10 cellular contexts compared by ENCODE assay signal in the genomic region with DNA sequence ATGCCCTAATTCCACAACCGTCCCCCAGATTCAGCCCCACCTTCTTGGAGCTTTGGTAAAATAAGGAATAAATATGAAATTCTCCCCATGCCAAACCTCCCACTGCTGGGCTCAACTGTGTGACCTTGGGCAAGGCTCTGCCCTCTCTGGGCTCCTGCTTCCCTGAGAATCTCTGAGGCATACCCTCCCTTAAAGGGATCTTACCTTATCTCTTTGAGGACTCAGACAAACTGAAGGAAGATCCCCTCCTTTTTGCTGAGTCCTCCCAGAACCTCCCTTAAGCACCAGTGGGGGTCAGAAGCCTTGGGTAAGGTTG. TPM values are rescaled to one million over a fixed set of nuclear protein-coding genes. Genes with fewer than 3 reads are reported as not detected.
A peak's percentile ranks its signal among the peaks of the same experiment; 100 is the strongest.
DNase-seq lines count a peak whose midpoint lies in the region; ATAC-seq and TF ChIP-seq lines count a peak whose summit lies in the region.
"Had no signal": no experiment of that assay in that cellular context is flagged by ENCODE, and none has a peak within 500 bp of the region (broad histone marks: within the 10 kb centered on the region; RNA-seq: fewer than 3 reads in every experiment).

No MANE protein-coding gene starts in this region.

- peak overlapping the region; percentile 91 for H3K4me3 Mint-ChIP-seq in HFFc6
- H3K4me3 Mint-ChIP-seq in nephron progenitor cell: peak overlapping the region; percentile 79

- peaks cover 4% of the 10 kb centered on the region; the same call in 1 of the 2 replicates for H3K9me3 Mint-ChIP-seq in HFFc6
- H3K9me3 Mint-ChIP-seq in nephron progenitor cell: peaks cover 3% of the 10 kb centered on the region

- peak overlapping the region; percentile 74 for H3K4me3 ChIP-seq in AG09309 (ENCODE audit: control insufficient read depth, low read depth, low read length)
- H3K4me3 ChIP-seq in coronary artery: peak overlapping the region; percentile 83

- DNase-seq in AG09309 (ENCODE audit: low read depth) (no peak), HFFc6 (no peak), coronary artery (ENCODE audit: low spot score) (no peak), nephron progenitor cell (no peak), DMS53 (lab: John Stamatoyannopoulos, UW) (no peak)
- DNase-seq: activated CD4-positive, alpha-beta T cell treated with anti-CD3 and anti-CD28 coated beads, Interleukin-2, amount 50 U/mL, for 48 hours; NCI-H82 had no signal

- peak overlapping the region in 1 of 2 donors; percentile 87 for H3K27ac ChIP-seq in coronary artery

- no peak for ATAC-seq in HG03460 (IDR thresholded peaks at IDR 0.05; ENCODE audit: unreplicated experiment)
- no peak for ATAC-seq in HG03520 (IDR thresholded peaks at IDR 0.05; ENCODE audit: unreplicated experiment)
- no peak for ATAC-seq in GM19023 (IDR thresholded peaks at IDR 0.05; ENCODE audit: unreplicated experiment)

- H3K4me1 Mint-ChIP-seq in HFFc6 (ENCODE audit: low read depth): peaks cover 55% of the 10 kb centered on the region
- peaks cover 60% of the 10 kb centered on the region for H3K4me1 Mint-ChIP-seq in nephron progenitor cell

- H3K27me3 Mint-ChIP-seq in HFFc6 (ENCODE audit: insufficient read depth) (peaks cover 9% of the 10 kb centered on the region), nephron progenitor cell (ENCODE audit: low read depth, poor library complexity) (peaks cover 6% of the 10 kb centered on the region)

- H3K27ac Mint-ChIP-seq in HFFc6: peak overlapping the region; percentile 97
- peak overlapping the region; percentile 100 for H3K27ac Mint-ChIP-seq in nephron progenitor cell

- peaks cover 22% of the 10 kb centered on the region for H3K36me3 Mint-ChIP-seq in HFFc6 (ENCODE audit: low read depth)
- no peaks in the 10 kb centered on the region for H3K36me3 Mint-ChIP-seq in nephron progenitor cell (ENCODE audit: low read depth)

- TF ChIP-seq CTCF in AG09309 (IDR thresholded peaks at IDR 0.05; ENCODE audit: control insufficient read depth, insufficient read depth, low read depth, low read length, missing control alignments) (no peak), HFFc6 (IDR thresholded peaks at IDR 0.05) (no peak), coronary artery (IDR thresholded peaks at IDR 0.05) (no peak), nephron progenitor cell (IDR thresholded peaks at IDR 0.05) (no peak)

RNA-seq across cellular contexts. Expression of gene CD248, which starts 2.7 kb away (rescaled TPM):
- 100 to 1,000 TPM; 437 to 739 (median 687) TPM for total RNA-seq in HFFc6 (2021; fragmentation: NEBNext Ultra II Directional; extraction: Animal tissue kit (Norgen Biotek cat#: 25700))

RNA-seq across cellular contexts. Expression of gene RIN1, which starts 22.1 kb away (rescaled TPM):
- total RNA-seq in HFFc6 (2021; fragmentation: NEBNext Ultra II Directional; extraction: Animal tissue kit (Norgen Biotek cat#: 25700)): 10 to 100 TPM; 32.9 to 55.0 (median 49.8) TPM

RNA-seq across cellular contexts. Expression of gene TMEM151A, which starts 22.4 kb away (rescaled TPM):
- under 1 TPM in 2 of 6 experiments, not detected in 4; 0.07 to 0.11 TPM for total RNA-seq in HFFc6 (2021; fragmentation: NEBNext Ultra II Directional; extraction: Animal tissue kit (Norgen Biotek cat#: 25700))

RNA-seq across cellular contexts. Expression of gene YIF1A, which starts 25.2 kb away (rescaled TPM):
- 100 to 1,000 TPM; 150 to 183 (median 153) TPM for total RNA-seq in HFFc6 (2021; fragmentation: NEBNext Ultra II Directional; extraction: Animal tissue kit (Norgen Biotek cat#: 25700))

RNA-seq across cellular contexts. Expression of gene BRMS1, which starts 30.8 kb away (rescaled TPM):
- 10 to 100 TPM; 41.2 to 66.6 (median 61.2) TPM for total RNA-seq in HFFc6 (2021; fragmentation: NEBNext Ultra II Directional; extraction: Animal tissue kit (Norgen Biotek cat#: 25700))
